20 cellular contexts compared by ENCODE assay signal in the genomic region with DNA sequence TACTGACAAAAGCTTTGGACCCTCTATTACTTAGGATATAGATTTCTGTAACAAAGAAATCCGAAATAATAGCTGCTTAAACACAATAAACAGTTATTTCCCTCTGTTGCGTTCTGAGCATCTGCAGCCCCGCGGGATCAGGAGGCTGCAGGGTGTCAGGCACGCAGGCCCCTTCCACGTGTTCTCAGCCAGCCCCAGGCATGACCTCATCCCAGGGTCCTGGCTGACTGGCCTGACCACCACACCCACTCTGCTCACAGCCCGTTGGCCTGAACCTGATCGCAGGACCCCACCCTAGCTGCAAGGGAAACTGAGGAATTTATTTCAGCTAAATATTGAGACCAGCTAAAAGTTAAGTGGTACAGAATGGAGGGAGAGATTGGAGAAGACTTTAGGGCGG. TPM values are rescaled to one million over a fixed set of nuclear protein-coding genes. Genes with fewer than 3 reads are reported as not detected.
DNase-seq lines count a peak whose midpoint lies in the region; ATAC-seq, FAIRE-seq and TF ChIP-seq lines count a peak whose summit lies in the region.
"Had no signal": no experiment of that assay in that cellular context is flagged by ENCODE, and none has a peak within 500 bp of the region (broad histone marks: within the 10 kb centered on the region; RNA-seq: fewer than 3 reads in every experiment).

No MANE protein-coding gene starts in this region.

- H3K9me3 Mint-ChIP-seq in astrocyte (ENCODE audit: unreplicated experiment) (peaks cover 3% of the 10 kb centered on the region), chondrocyte (ENCODE audit: low read depth) (no peaks in the 10 kb centered on the region)

- H3K27ac ChIP-seq in GM23248 (no peak overlapping the region), astrocyte (ENCODE audit: low read depth, low read length) (no peak overlapping the region), suprapubic skin (no peak overlapping the region)
- H3K27ac ChIP-seq: C4-2B had no signal

- TF ChIP-seq POLR2A in suprapubic skin (IDR thresholded peaks at IDR 0.05) = no peak

- H2AFZ ChIP-seq in GM23248 = no peak overlapping the region
- H2AFZ ChIP-seq in astrocyte (ENCODE audit: low read depth, low read length) = no peak overlapping the region

- H3K9ac ChIP-seq in GM23248 = no peak overlapping the region
- H3K9ac ChIP-seq in astrocyte (ENCODE audit: low read length) = no peak overlapping the region

- H3K9me2 ChIP-seq in GM23248 (ENCODE audit: insufficient read depth) = no peaks in the 10 kb centered on the region

- no peaks in the 10 kb centered on the region for H3K4me1 Mint-ChIP-seq in astrocyte (ENCODE audit: low read depth, unreplicated experiment)
- H3K4me1 Mint-ChIP-seq in chondrocyte (ENCODE audit: low read depth) = no peaks in the 10 kb centered on the region

- WGBS in GM23248 (ENCODE audit: low coverage in 1 of 2, low lambda C conversion rate in 2 of 2, missing lambda C conversion rate in 2 of 2), 2 experiments = 31 to 39% methylated on average over 9 of the region's 9 CpGs
- WGBS in suprapubic skin = 66% methylated on average over 9 of the region's 9 CpGs

- H3K36me3 Mint-ChIP-seq in astrocyte (ENCODE audit: low read depth, unreplicated experiment) (peaks cover 2% of the 10 kb centered on the region), chondrocyte (ENCODE audit: low read depth) (peaks cover 1% of the 10 kb centered on the region)

- intact Hi-C loops in left ventricle myocardium superior (cut with micrococcal nuclease) (no loop called here), cardiac septum (cut with DNase I) (no loop called here), posterior vena cava (cut with DNase I) (loop anchor here in 1 of 2 donors (5.0 kb wide), 1 partner anchor 1070 kb away; no protein-coding TSS in a partner anchor)

- H3K4me3 ChIP-seq in GM23248 (no peak overlapping the region), astrocyte (ENCODE audit: insufficient read depth, low read depth, low read length) (no peak overlapping the region), suprapubic skin (no peak overlapping the region)

- no peak overlapping the region for H3K4me2 ChIP-seq in GM23248 (ENCODE audit: unreplicated experiment)
- H3K4me2 ChIP-seq in astrocyte (ENCODE audit: low read length) = no peak overlapping the region

- H3K36me3 ChIP-seq in GM23248 (ENCODE audit: low read depth) (no peaks in the 10 kb centered on the region), astrocyte (ENCODE audit: insufficient read depth, low read length) (no peaks in the 10 kb centered on the region), suprapubic skin (no peaks in the 10 kb centered on the region)

- H3K9me3 ChIP-seq in GM23248 (ENCODE audit: low read depth) (no peaks in the 10 kb centered on the region), astrocyte (ENCODE audit: insufficient read depth, low read depth, low read length) (no peaks in the 10 kb centered on the region), suprapubic skin (no peaks in the 10 kb centered on the region)

- H3K27me3 Mint-ChIP-seq in astrocyte (ENCODE audit: low read depth, unreplicated experiment) (peaks cover 29% of the 10 kb centered on the region), chondrocyte (ENCODE audit: low read depth) (peaks cover 6% of the 10 kb centered on the region)

- no peak for FAIRE-seq in astrocyte (lab: Jason Lieb, UNC)

- 0 out of 2 replicates have a peak, but pooled peaks cover 7% of the 10 kb centered on the region for H3F3A ChIP-seq in GM23248 (ENCODE audit: insufficient read depth)

- H4K20me1 ChIP-seq in GM23248 (ENCODE audit: insufficient read depth) (no peaks in the 10 kb centered on the region), astrocyte (ENCODE audit: insufficient read depth, low read length) (no peaks in the 10 kb centered on the region)

- TF ChIP-seq CTCF in astrocyte (IDR thresholded peaks at IDR 0.05; ENCODE audit: insufficient read depth, low read depth, low read length) (no peak), chondrocyte (IDR thresholded peaks at IDR 0.05) (no peak), suprapubic skin (IDR thresholded peaks at IDR 0.05) (no peak)

- DNase-seq in left ventricle myocardium superior = no peak
- DNase-seq in cardiac septum (ENCODE audit: low spot score) = no peak
- peak; percentile 24 for DNase-seq in GM23248
- DNase-seq in astrocyte (ENCODE audit: low read depth) = no peak
- DNase-seq in posterior vena cava (ENCODE audit: low spot score) = peak; percentile 57
- DNase-seq in chondrocyte (ENCODE audit: low spot score) = no peak
- no peak for DNase-seq in suprapubic skin (ENCODE audit: low spot score in 2 of 2)
- DNase-seq: DMS79, HCEC 1CT, KG1, MV-4-11, NCI-H1694 treated with DMSO at 0.1 percent for 48 hours, NCI-H2227 treated with DMSO at 0.1 percent for 48 hours, NCI-H510A treated with DMSO at 0.1 percent for 48 hours, NCI-H774, OCI-M1, Right ventricle myocardium superior had no signal

- in situ Hi-C loops in GM23248 (cut with MboI) = no loop called here

- TF ChIP-seq EP300 in suprapubic skin (IDR thresholded peaks at IDR 0.05) = no peak

- H3K27ac Mint-ChIP-seq in astrocyte (ENCODE audit: unreplicated experiment) = no peak overlapping the region
- no peak overlapping the region for H3K27ac Mint-ChIP-seq in chondrocyte (ENCODE audit: unreplicated experiment)

- H3K27me3 ChIP-seq in GM23248 (replicated peaks; ENCODE audit: insufficient read depth) = no peaks in the 10 kb centered on the region
- H3K27me3 ChIP-seq in astrocyte (ENCODE audit: insufficient read depth, low read length) = no peaks in the 10 kb centered on the region
- no peaks in the 10 kb centered on the region for H3K27me3 ChIP-seq in suprapubic skin

- H3K4me1 ChIP-seq in GM23248 (ENCODE audit: insufficient read depth) (peaks cover 8% of the 10 kb centered on the region), astrocyte (ENCODE audit: insufficient read depth, low read length) (peaks cover 3% of the 10 kb centered on the region), suprapubic skin (no peaks in the 10 kb centered on the region)

- H3K79me2 ChIP-seq in GM23248 (ENCODE audit: insufficient read depth) = no peaks in the 10 kb centered on the region
- no peaks in the 10 kb centered on the region for H3K79me2 ChIP-seq in astrocyte (ENCODE audit: insufficient read depth, low read length)

- ATAC-seq in left ventricle myocardium superior (peak; percentile 32), GM19351 (IDR thresholded peaks at IDR 0.05; ENCODE audit: unreplicated experiment) (no peak)

- H3K4me3 Mint-ChIP-seq in astrocyte (ENCODE audit: unreplicated experiment) (peak overlapping the region; percentile 34), chondrocyte (ENCODE audit: unreplicated experiment) (no peak overlapping the region)

RNA-seq across cellular contexts. Expression of a gene that starts 10.7 kb away (rescaled TPM):
- total RNA-seq in left ventricle myocardium superior (0.37 TPM), cardiac septum (not detected), astrocyte (0.17 TPM in 1 of 2 replicates, not detected in the other), posterior vena cava (under 1 TPM in 1 of 2 donors, not detected in 1; 0.60 TPM), chondrocyte (not detected in 3 replicates), suprapubic skin (1 to 10 TPM in 1 of 4 donors, under 1 TPM in 1, not detected in 2; 0.72 to 1.7 TPM)
- not detected in 2 replicates for total RNA-seq in GM23248 (2014; rRNA removed; shearing (Covaris generic))
- not detected in 2 replicates for polyA plus RNA-seq in GM23248 (2016; fragmentation: Nextera tagmentation; extraction: Ambion mirVana)
- total RNA-seq: A172 had no signal

RNA-seq across cellular contexts. Expression of a gene that starts 17.0 kb away (rescaled TPM):
- total RNA-seq in left ventricle myocardium superior = 9.8 TPM
- total RNA-seq in cardiac septum = 12.7 TPM
- 17.1 and 23.8 TPM in 2 replicates for total RNA-seq in GM23248 (2014; rRNA removed; shearing (Covaris generic))
- polyA plus RNA-seq in GM23248 (2016; fragmentation: Nextera tagmentation; extraction: Ambion mirVana) = 9.3 and 10.6 TPM in 2 replicates
- 29.9 and 33.1 TPM in 2 replicates for total RNA-seq in astrocyte
- 10 to 100 TPM; 37.8 to 53.2 TPM for total RNA-seq in posterior vena cava
- total RNA-seq in chondrocyte = 6.3 to 10.7 TPM (median 6.6 TPM) in 3 replicates
- 100 to 1,000 TPM in 1 of 4 donors, 10 to 100 TPM in 3; 36.9 to 133 (median 54.4) TPM for total RNA-seq in suprapubic skin

RNA-seq across cellular contexts. Expression of a gene that starts 40.5 kb away (rescaled TPM):
- total RNA-seq in left ventricle myocardium superior (129 TPM), cardiac septum (87.4 TPM), astrocyte (234 and 252 TPM in 2 replicates), posterior vena cava (100 to 1,000 TPM in 1 of 2 donors, 10 to 100 TPM in 1; 99.7 to 106 TPM), chondrocyte (146 to 236 TPM (median 223 TPM) in 3 replicates), suprapubic skin (100 to 1,000 TPM; 146 to 246 (median 160) TPM)
- 218 TPM in 2 replicates for total RNA-seq in GM23248 (2014; rRNA removed; shearing (Covaris generic))
- 299 and 302 TPM in 2 replicates for polyA plus RNA-seq in GM23248 (2016; fragmentation: Nextera tagmentation; extraction: Ambion mirVana)

Comparison
In these comparisons a context has a peak if more than half of its experiments do, and no peak if none do; other contexts are left out.
1. DNase-seq: peak in GM23248 (single experiment) and posterior vena cava (single experiment); none in left ventricle myocardium superior (single experiment), cardiac septum (single experiment), astrocyte (single experiment), chondrocyte (single experiment) and suprapubic skin (0 of 2).